Comparison of ENCODE assay signal across 11 cellular contexts in genomic region chr6:108797951-108798671, GRCh38. TPM values are rescaled to one million over a fixed set of nuclear protein-coding genes. Genes with fewer than 3 reads are reported as not detected.
DNase-seq lines count a peak whose midpoint lies in the region; ATAC-seq and TF ChIP-seq lines count a peak whose summit lies in the region.
"Had no signal": no experiment of that assay in that cellular context is flagged by ENCODE, and none has a peak within 500 bp of the region (broad histone marks: within the 10 kb centered on the region; RNA-seq: fewer than 3 reads in every experiment).

No MANE protein-coding gene starts in this region.

- H3K4me1 ChIP-seq in liver (ENCODE audit: control insufficient read depth in 4 of 4, insufficient read depth in 4 of 4, low read length in 3 of 4) (peaks cover 17 to 50% (median 45%) of the 10 kb centered on the region in 4 donors), upper lobe of right lung (peaks cover 9% of the 10 kb centered on the region), testis (no peaks in the 10 kb centered on the region)

- no peak for TF ChIP-seq CTCF in liver (IDR thresholded peaks at IDR 0.05; ENCODE audit: low read depth, low read length, missing input control)
- TF ChIP-seq CTCF in upper lobe of right lung (IDR thresholded peaks at IDR 0.05) = no peak
- no peak for TF ChIP-seq CTCF in testis (IDR thresholded peaks at IDR 0.05)

- H3K36me3 Mint-ChIP-seq in activated naive CD4-positive, alpha-beta T cell treated with anti-CD3 and anti-CD28 coated beads, Interleukin-2, amount 50 U/mL, for 24 hours = no peaks in the 10 kb centered on the region
- H3K36me3 Mint-ChIP-seq in activated naive CD8-positive, alpha-beta T cell treated with anti-CD3 and anti-CD28 coated beads for 36 hours = no peaks in the 10 kb centered on the region

- peaks cover 15% of the 10 kb centered on the region for H3K4me1 Mint-ChIP-seq in activated naive CD4-positive, alpha-beta T cell treated with anti-CD3 and anti-CD28 coated beads, Interleukin-2, amount 50 U/mL, for 24 hours
- H3K4me1 Mint-ChIP-seq in activated naive CD8-positive, alpha-beta T cell treated with anti-CD3 and anti-CD28 coated beads for 36 hours = peaks cover 19% of the 10 kb centered on the region

- no peaks in the 10 kb centered on the region for H3K27me3 Mint-ChIP-seq in activated naive CD4-positive, alpha-beta T cell treated with anti-CD3 and anti-CD28 coated beads, Interleukin-2, amount 50 U/mL, for 24 hours
- no peaks in the 10 kb centered on the region for H3K27me3 Mint-ChIP-seq in activated naive CD8-positive, alpha-beta T cell treated with anti-CD3 and anti-CD28 coated beads for 36 hours

- no peaks in the 10 kb centered on the region for H3K27me3 ChIP-seq in liver (ENCODE audit: control insufficient read depth in 4 of 4, insufficient read depth in 4 of 4, low read length in 3 of 4)
- no peaks in the 10 kb centered on the region for H3K27me3 ChIP-seq in upper lobe of right lung
- no peaks in the 10 kb centered on the region for H3K27me3 ChIP-seq in testis
- H3K27me3 ChIP-seq: tibial nerve had no signal

- H3K9ac ChIP-seq in liver (ENCODE audit: low read depth in 1 of 2, low read length in 2 of 2) = no peak overlapping the region

- peak overlapping the region; percentile 14 to 20 for H3K27ac ChIP-seq in liver (ENCODE audit: low read depth in 1 of 2, low read length in 2 of 2)
- H3K27ac ChIP-seq in upper lobe of right lung = no peak overlapping the region
- no peak overlapping the region for H3K27ac ChIP-seq in testis
- H3K27ac ChIP-seq: tibial nerve had no signal

- WGBS in liver = 34% methylated on average over 11 of the region's 11 CpGs
- 83% methylated on average over 11 of the region's 11 CpGs for WGBS in testis, 2 donors

- no peak overlapping the region for H3K27ac Mint-ChIP-seq in activated naive CD4-positive, alpha-beta T cell treated with anti-CD3 and anti-CD28 coated beads, Interleukin-2, amount 50 U/mL, for 24 hours
- peak overlapping the region; percentile 54 for H3K27ac Mint-ChIP-seq in activated naive CD8-positive, alpha-beta T cell treated with anti-CD3 and anti-CD28 coated beads for 36 hours
- H3K27ac Mint-ChIP-seq: endodermal cell had no signal

- H3K4me3 ChIP-seq in liver (ENCODE audit: low read depth in 1 of 3, low read length in 3 of 3) = no peak overlapping the region
- no peak overlapping the region for H3K4me3 ChIP-seq in upper lobe of right lung
- no peak overlapping the region for H3K4me3 ChIP-seq in testis
- H3K4me3 ChIP-seq: tibial nerve had no signal

- peak; percentile 29 for ATAC-seq in upper lobe of right lung

- TF ChIP-seq RAD21 in liver (IDR thresholded peaks at IDR 0.05) = no peak

- H3K9me3 ChIP-seq in liver (ENCODE audit: control insufficient read depth in 4 of 4, low read length in 3 of 4) (no peaks in the 10 kb centered on the region), upper lobe of right lung (no peaks in the 10 kb centered on the region), testis (no peaks in the 10 kb centered on the region)
- H3K9me3 ChIP-seq: tibial nerve had no signal

- no peak for DNase-seq in activated naive CD4-positive, alpha-beta T cell treated with Interleukin-2 at 50 U/mL for 16 hours
- DNase-seq in activated naive CD8-positive, alpha-beta T cell treated with anti-CD3 and anti-CD28 coated beads for 36 hours = no peak
- no peak for DNase-seq in upper lobe of right lung
- no peak for DNase-seq in testis
- no peak for DNase-seq in effector CD8-positive, alpha-beta T cell (lab: John Stamatoyannopoulos, UW)
- no peak for DNase-seq in NCI-H748 (lab: John Stamatoyannopoulos, UW; ENCODE audit: unreplicated experiment)

- no peak for TF ChIP-seq POLR2A in testis (IDR thresholded peaks at IDR 0.05)

- intact Hi-C loops in upper lobe of right lung (cut with DNase I) (no loop called here), testis (cut with DNase I; ENCODE audit: low total_unique reads) (no loop called here)

- H3K36me3 ChIP-seq in liver (ENCODE audit: control insufficient read depth in 4 of 4, insufficient read depth in 3 of 4, low read depth in 1 of 4, low read length in 3 of 4) (no peaks in the 10 kb centered on the region), upper lobe of right lung (no peaks in the 10 kb centered on the region), testis (ENCODE audit: low read depth, missing control alignments) (no peaks in the 10 kb centered on the region)
- H3K36me3 ChIP-seq: tibial nerve had no signal

- H3K9me3 Mint-ChIP-seq in activated naive CD4-positive, alpha-beta T cell treated with anti-CD3 and anti-CD28 coated beads, Interleukin-2, amount 50 U/mL, for 24 hours = no peaks in the 10 kb centered on the region
- H3K9me3 Mint-ChIP-seq in activated naive CD8-positive, alpha-beta T cell treated with anti-CD3 and anti-CD28 coated beads for 36 hours = no peaks in the 10 kb centered on the region
- H3K9me3 Mint-ChIP-seq: endodermal cell, neural crest cell had no signal

- peak overlapping the region; percentile 80 for H3K4me3 Mint-ChIP-seq in activated naive CD4-positive, alpha-beta T cell treated with anti-CD3 and anti-CD28 coated beads, Interleukin-2, amount 50 U/mL, for 24 hours
- H3K4me3 Mint-ChIP-seq in activated naive CD8-positive, alpha-beta T cell treated with anti-CD3 and anti-CD28 coated beads for 36 hours = peak overlapping the region; percentile 56
- H3K4me3 Mint-ChIP-seq: endodermal cell, neural crest cell had no signal

TF ChIP-seq in liver, 16 proteins besides CTCF, POLR2A, EP300 and RAD21:
- peak; percentile 35 for TF ChIP-seq YY1 (IDR thresholded peaks at IDR 0.05)
- TF ChIP-seq RXRA (IDR thresholded peaks at IDR 0.05) = peak; percentile 25 to 26
- no peak for TF ChIP-seq REST (IDR thresholded peaks at IDR 0.05)
- no peak for TF ChIP-seq MAX (IDR thresholded peaks at IDR 0.05)
- peak; percentile 54 for TF ChIP-seq ATF3 (IDR thresholded peaks at IDR 0.05)
- no peak for TF ChIP-seq FOXA2 (IDR thresholded peaks at IDR 0.05)
- TF ChIP-seq SP1 (IDR thresholded peaks at IDR 0.05) = peak; percentile 40

RNA-seq across cellular contexts. Expression of gene ARMC2, which starts 50.1 kb away (rescaled TPM):
- total RNA-seq in activated naive CD8-positive, alpha-beta T cell treated with anti-CD3 and anti-CD28 coated beads for 36 hours = 1 to 10 TPM; 3.4 to 3.5 TPM
- total RNA-seq in liver (1 to 10 TPM in 1 of 2 donors, under 1 TPM in 1; 0.51 to 1.5 TPM), upper lobe of right lung (5.8 TPM), testis (10 to 100 TPM; 24.0 to 51.4 TPM)
- polyA plus RNA-seq in liver (under 1 TPM; 0.24 to 0.94 TPM), testis (ENCODE audit: insufficient read depth, low read depth, low replicate concordance) (78.6 TPM)

Comparison
In these comparisons a context has a peak if more than half of its experiments do, and no peak if none do; other contexts are left out.
1. H3K27ac ChIP-seq: peak in liver (2 of 2); none in upper lobe of right lung (single experiment) and testis (0 of 2).